Comparison of ENCODE assay signal across 29 cellular contexts in genomic region chr2:126933707-126934106, GRCh38. TPM values are rescaled to one million over a fixed set of nuclear protein-coding genes. Genes with fewer than 3 reads are reported as not detected.
"Had no signal": no experiment of that assay in that cellular context is flagged by ENCODE, and none has a peak within 500 bp of the region (broad histone marks: within the 10 kb centered on the region; RNA-seq: fewer than 3 reads in every experiment).

No MANE protein-coding gene starts in this region.

- H3K9me3 ChIP-seq: Peyer's patch, SJSA1 had no signal

- ATAC-seq: activated CD8-positive, alpha-beta memory T cell treated with anti-CD3 and anti-CD28 coated beads, Interleukin-2, amount 10 ng/mL, durations not matched to agents 7 days and 5 days; activated naive CD4-positive, alpha-beta T cell treated with anti-CD3 and anti-CD28 coated beads, Interleukin-2, amount 50 U/mL, for 72 hours; activated naive CD8-positive, alpha-beta T cell treated with anti-CD3 and anti-CD28 coated beads, Interleukin-2, amount 50 U/mL, for 24 hours; SK-N-SH treated with all-trans-retinoic acid at 6 μM for 48 hours had no signal

- H3K4me1 ChIP-seq: Peyer's patch, SJSA1 had no signal

- H3K9me3 Mint-ChIP-seq: activated CD4-positive, alpha-beta T cell treated with anti-CD3 and anti-CD28 coated beads, Interleukin-2, amount 10 ng/mL, durations not matched to agents 24 days and 14 days; activated T-helper 1 cell treated with anti-CD3 and anti-CD28 coated beads, Interleukin-12 subunit alpha, Interleukin-12 subunit beta, Interleukin-2, Interleukin-4 antibody, amounts not matched to agents 30 ng/mL and 10 ng/mL and 1 ng/mL, durations not matched to agents 14 hours and 24 hours and 36 hours had no signal

- H3K27ac ChIP-seq: cardiac muscle cell, Peyer's patch, SJSA1 had no signal

- H3K4me3 ChIP-seq: cardiac muscle cell, Peyer's patch, SJSA1 had no signal

- H3K27ac Mint-ChIP-seq: activated B cell treated with CpG ODN at 0.5 μM for 24 hours; activated CD4-positive, alpha-beta T cell treated with anti-CD3 and anti-CD28 coated beads, Interleukin-2, amount 10 ng/mL, durations not matched to agents 24 days and 14 days; activated CD8-positive, alpha-beta memory T cell treated with anti-CD3 and anti-CD28 coated beads, Interleukin-2, amount 10 ng/mL, durations not matched to agents 7 days and 5 days; activated naive CD4-positive, alpha-beta T cell treated with anti-CD3 and anti-CD28 coated beads, Interleukin-2, amount 50 U/mL, for 72 hours; activated naive CD8-positive, alpha-beta T cell treated with anti-CD3 and anti-CD28 coated beads, Interleukin-2, amount 50 U/mL, for 24 hours; activated T-cell treated with anti-CD3 and anti-CD28 coated beads, Interleukin-2, amount 50 U/mL, for 24 hours; activated T-helper 1 cell treated with anti-CD3 and anti-CD28 coated beads, Interleukin-12 subunit alpha, Interleukin-12 subunit beta, Interleukin-2, Interleukin-4 antibody, amounts not matched to agents 30 ng/mL and 10 ng/mL and 1 ng/mL, durations not matched to agents 14 hours and 24 hours and 36 hours had no signal

- DNase-seq: activated B cell treated with CpG ODN at 0.5 μM for 24 hours; activated CD4-positive, alpha-beta T cell treated with anti-CD3 and anti-CD28 coated beads for 1 hour; activated CD4-positive, alpha-beta T cell treated with anti-CD3 and anti-CD28 coated beads, Interleukin-2, amount 10 ng/mL, durations not matched to agents 24 days and 14 days; activated CD4-positive, alpha-beta T cell treated with anti-CD3 and anti-CD28 coated beads, Interleukin-2, amount 50 U/mL, for 48 hours; activated CD8-positive, alpha-beta memory T cell treated with anti-CD3 and anti-CD28 coated beads, Interleukin-2, amount 10 ng/mL, durations not matched to agents 7 days and 5 days; activated effector memory CD4-positive, alpha-beta T cell treated with Interleukin-2 at 50 U/mL for 16 hours; activated naive CD4-positive, alpha-beta T cell treated with Interleukin-2 at 50 U/mL for 16 hours; activated naive CD8-positive, alpha-beta T cell treated with anti-CD3 and anti-CD28 coated beads, Interleukin-2, amount 50 U/mL, for 24 hours; activated T-cell treated with anti-CD3 and anti-CD28 coated beads, Interleukin-2, amount 50 U/mL, for 24 hours; amniotic stem cell; Kasumi-1; KBM-7; NCI-H1048; NCI-H146; NCI-H187 treated with DMSO at 0.1 percent for 48 hours; NCI-H2081 treated with DMSO at 0.1 percent for 48 hours; NCI-H446 treated with DMSO at 0.1 percent for 48 hours; NCI-H526 treated with DMSO at 0.1 percent for 48 hours; Peyer's patch; SHP77; SW 1271 had no signal

- H3K4me1 Mint-ChIP-seq: activated CD8-positive, alpha-beta memory T cell treated with anti-CD3 and anti-CD28 coated beads, Interleukin-2, amount 10 ng/mL, durations not matched to agents 7 days and 5 days had no signal

- H3K4me3 Mint-ChIP-seq: activated B cell treated with CpG ODN at 0.5 μM for 24 hours; activated CD4-positive, alpha-beta T cell treated with anti-CD3 and anti-CD28 coated beads, Interleukin-2, amount 10 ng/mL, durations not matched to agents 24 days and 14 days; activated CD8-positive, alpha-beta memory T cell treated with anti-CD3 and anti-CD28 coated beads, Interleukin-2, amount 10 ng/mL, durations not matched to agents 7 days and 5 days; activated naive CD8-positive, alpha-beta T cell treated with anti-CD3 and anti-CD28 coated beads, Interleukin-2, amount 50 U/mL, for 24 hours; activated T-cell treated with anti-CD3 and anti-CD28 coated beads, Interleukin-2, amount 50 U/mL, for 24 hours; activated T-helper 1 cell treated with anti-CD3 and anti-CD28 coated beads, Interleukin-12 subunit alpha, Interleukin-12 subunit beta, Interleukin-2, Interleukin-4 antibody, amounts not matched to agents 30 ng/mL and 10 ng/mL and 1 ng/mL, durations not matched to agents 14 hours and 24 hours and 36 hours; brain had no signal

- H3K27me3 ChIP-seq: cardiac muscle cell, Peyer's patch had no signal

- H3K36me3 Mint-ChIP-seq: activated CD8-positive, alpha-beta memory T cell treated with anti-CD3 and anti-CD28 coated beads, Interleukin-2, amount 10 ng/mL, durations not matched to agents 7 days and 5 days; brain had no signal

- H3K36me3 ChIP-seq: cardiac muscle cell, Peyer's patch, SJSA1 had no signal

RNA-seq across cellular contexts. Expression of gene TEX51, which starts 35.0 kb away (rescaled TPM):
- total RNA-seq: activated B cell treated with CpG ODN at 0.5 μM for 24 hours; activated CD4-positive, alpha-beta T cell treated with anti-CD3 and anti-CD28 coated beads, Interleukin-2, amount 10 ng/mL, durations not matched to agents 24 days and 14 days; activated CD8-positive, alpha-beta memory T cell treated with anti-CD3 and anti-CD28 coated beads, Interleukin-2, amount 10 ng/mL, durations not matched to agents 7 days and 5 days; activated naive CD4-positive, alpha-beta T cell treated with anti-CD3 and anti-CD28 coated beads, Interleukin-2, amount 50 U/mL, for 72 hours; activated T-helper 1 cell treated with anti-CD3 and anti-CD28 coated beads, Interleukin-12 subunit alpha, Interleukin-12 subunit beta, Interleukin-2, Interleukin-4 antibody, amounts not matched to agents 30 ng/mL and 10 ng/mL and 1 ng/mL, durations not matched to agents 14 hours and 24 hours and 36 hours; astrocyte; cardiac muscle cell; Peyer's patch; SJSA1; T-helper 1 cell treated with Interleukin-12 subunit alpha and Interleukin-12 subunit beta and Interleukin-4 antibody, amounts not matched to agents 30 ng/mL and 1 ng/mL, for 36 hours had no signal
